ENCODE assay signal across 8 cellular contexts in the genomic region with DNA sequence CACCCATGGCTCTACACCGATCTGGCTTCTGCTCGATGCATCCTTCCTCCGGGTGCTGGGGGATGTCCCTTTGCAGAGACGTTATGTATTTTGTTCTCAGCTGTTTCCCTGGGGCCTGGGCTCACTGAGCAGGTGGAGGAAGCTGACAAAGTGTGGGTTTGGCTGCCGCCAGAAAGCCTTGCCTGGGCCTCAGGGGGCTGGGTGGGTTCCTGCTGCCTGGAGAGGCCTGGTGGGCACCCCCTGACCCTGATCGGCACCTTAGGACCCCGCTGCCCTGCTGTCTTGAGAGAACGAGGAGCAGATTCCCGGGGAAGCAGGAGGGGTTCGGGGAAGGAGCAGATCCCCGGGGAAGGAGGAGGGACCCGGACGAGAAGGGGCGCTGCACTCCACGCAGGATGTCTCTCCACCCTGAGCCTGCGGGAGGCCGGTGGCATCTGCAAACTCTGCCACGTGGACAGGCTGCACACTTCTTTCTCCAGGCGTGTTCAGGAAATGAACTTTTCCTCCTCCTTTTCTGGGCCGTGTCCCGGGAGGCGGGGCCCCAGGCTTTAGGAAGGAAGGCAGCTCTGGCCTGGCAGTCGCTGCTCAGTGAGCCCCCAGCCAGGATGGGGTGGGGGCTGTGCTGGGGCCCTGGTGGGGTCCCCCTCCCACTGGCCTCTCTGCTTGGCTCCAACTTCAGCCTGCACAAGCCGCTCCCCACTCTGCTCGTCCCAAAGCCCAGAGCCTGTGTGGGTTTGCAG.
DNase-seq lines count a peak whose midpoint lies in the region; ATAC-seq and TF ChIP-seq lines count a peak whose summit lies in the region.

No MANE protein-coding gene starts in this region.

- TF ChIP-seq CTCF in BE2C (IDR thresholded peaks at IDR 0.05; ENCODE audit: low read depth, low read length) (no peak), OCI-LY3 (IDR thresholded peaks at IDR 0.05; ENCODE audit: low read depth, low read length) (no peak), esophagus muscularis mucosa (IDR thresholded peaks at IDR 0.05) (peak in 1 of 3 experiments; percentile 6), osteoblast (IDR thresholded peaks at IDR 0.05; ENCODE audit: extremely low read depth, low read depth, low read length) (no peak)

- H3K79me2 ChIP-seq in OCI-LY3 (ENCODE audit: low read length) (no peaks in the 10 kb centered on the region), osteoblast (ENCODE audit: insufficient read depth, low read length) (no peaks in the 10 kb centered on the region)

- TF ChIP-seq EP300 in esophagus muscularis mucosa (IDR thresholded peaks at IDR 0.05): no peak

- H3K4me2 ChIP-seq in OCI-LY3 (ENCODE audit: low read length) (no peak overlapping the region), osteoblast (ENCODE audit: insufficient read depth, low read length) (no peak overlapping the region)

- H3K36me3 ChIP-seq in BE2C (no peaks in the 10 kb centered on the region), OCI-LY3 (replicated peaks; ENCODE audit: low read depth, low read length) (no peaks in the 10 kb centered on the region), esophagus muscularis mucosa (no peaks in the 10 kb centered on the region), osteoblast (ENCODE audit: insufficient read depth, low read length) (no peaks in the 10 kb centered on the region)

- intact Hi-C loops in esophagus muscularis mucosa (cut with DNase I): no loop called here

- H3K27me3 ChIP-seq in BE2C (no peaks in the 10 kb centered on the region), OCI-LY3 (ENCODE audit: low read depth, low read length) (no peaks in the 10 kb centered on the region), esophagus muscularis mucosa (no peaks in the 10 kb centered on the region), osteoblast (ENCODE audit: insufficient read depth, low read length) (no peaks in the 10 kb centered on the region)

- H3K4me3 ChIP-seq in BE2C (ENCODE audit: low read depth, low read length) (no peak overlapping the region), OCI-LY3 (ENCODE audit: low read length) (no peak overlapping the region), esophagus muscularis mucosa (no peak overlapping the region), osteoblast (ENCODE audit: insufficient read depth, low read length) (no peak overlapping the region)

- no peak for TF ChIP-seq POLR2A in esophagus muscularis mucosa (IDR thresholded peaks at IDR 0.05; ENCODE audit: low read depth)

- H3K4me1 ChIP-seq in BE2C: peaks cover 5% of the 10 kb centered on the region; the same call in 1 of the 2 replicates
- H3K4me1 ChIP-seq in OCI-LY3 (ENCODE audit: low read length): no peaks in the 10 kb centered on the region
- H3K4me1 ChIP-seq in esophagus muscularis mucosa: peaks cover 24 to 52% (median 42%) of the 10 kb centered on the region in 4 donors
- peaks cover 23% of the 10 kb centered on the region for H3K4me1 ChIP-seq in osteoblast (ENCODE audit: insufficient read depth, low read length)

- H3K9ac ChIP-seq in OCI-LY3 (ENCODE audit: low read length): no peak overlapping the region

- 5% methylated on average over 14 of the region's 25 CpGs for WGBS in esophagus muscularis mucosa

- H4K20me1 ChIP-seq in OCI-LY3 (ENCODE audit: insufficient read depth, low read length): no peaks in the 10 kb centered on the region
- H4K20me1 ChIP-seq in osteoblast (ENCODE audit: insufficient read depth, low read length): no peaks in the 10 kb centered on the region

- H3K9me3 ChIP-seq in BE2C (no peaks in the 10 kb centered on the region), OCI-LY3 (ENCODE audit: insufficient read depth, low read length) (peaks cover 4% of the 10 kb centered on the region; the same call in 1 of the 2 replicates), esophagus muscularis mucosa (no peaks in the 10 kb centered on the region), osteoblast (ENCODE audit: low read depth, low read length) (no peaks in the 10 kb centered on the region)

- no peak for ATAC-seq in HG03280 (IDR thresholded peaks at IDR 0.05; ENCODE audit: unreplicated experiment)

- no peak overlapping the region for H2AFZ ChIP-seq in OCI-LY3 (ENCODE audit: low read depth, low read length)
- peak overlapping the region; percentile 82 for H2AFZ ChIP-seq in osteoblast (ENCODE audit: low read length)

- peak overlapping the region; percentile 47 for H3K27ac ChIP-seq in OCI-LY3 (ENCODE audit: low read length)
- H3K27ac ChIP-seq in esophagus muscularis mucosa (replicated peaks in 1 of 4): peak overlapping the region; percentile 66 to 75 (median 70)
- peak overlapping the region; percentile 46 for H3K27ac ChIP-seq in osteoblast (ENCODE audit: low read depth, low read length)

- peak; percentile 34 for DNase-seq in BE2C
- no peak for DNase-seq in esophagus muscularis mucosa (ENCODE audit: extremely low spot score)
- peak; percentile 96 for DNase-seq in osteoblast (ENCODE audit: insufficient read length, low spot score, missing footprints)
- no peak for DNase-seq in T-helper 9 cell
- no peak for DNase-seq in NCI-H1417 (lab: John Stamatoyannopoulos, UW)
- DNase-seq in LoVo (ENCODE audit: low spot score): no peak

Comparison
In these comparisons a context has a peak if more than half of its experiments do, and no peak if none do; other contexts are left out.
1. DNase-seq: peak in BE2C (single experiment) and osteoblast (single experiment); none in esophagus muscularis mucosa (single experiment), T-helper 9 cell (single experiment), NCI-H1417 (0 of 3) and LoVo (single experiment).
2. Peak in every context shown above with its lines, with median percentiles within 50 percentile points of each other: H3K27ac ChIP-seq.